ENCODE assay signal across 9 cellular contexts in genomic region chr5:33936004-33936380, GRCh38. TPM values are rescaled to one million over a fixed set of nuclear protein-coding genes. Genes with fewer than 3 reads are reported as not detected.
DNase-seq lines count a peak whose midpoint lies in the region; TF ChIP-seq lines count a peak whose summit lies in the region.
"Had no signal": no experiment of that assay in that cellular context is flagged by ENCODE, and none has a peak within 500 bp of the region (broad histone marks: within the 10 kb centered on the region; RNA-seq: fewer than 3 reads in every experiment).

No MANE protein-coding gene starts in this region.

- intact Hi-C loops in activated CD4-positive, alpha-beta T cell treated with anti-CD3 and anti-CD28 coated beads, Interleukin-2, amount 10 ng/mL, durations not matched to agents 24 days and 14 days (cut with micrococcal nuclease): loop anchor here (5.0 kb wide), 1 partner anchor 1224 kb away; the partner anchor contains the start of gene NPR3

- H3K36me3 Mint-ChIP-seq in activated CD4-positive, alpha-beta T cell treated with anti-CD3 and anti-CD28 coated beads, Interleukin-2, amount 10 ng/mL, durations not matched to agents 24 days and 14 days (ENCODE audit: low read depth): no peaks in the 10 kb centered on the region

- H3K4me1 Mint-ChIP-seq in activated CD4-positive, alpha-beta T cell treated with anti-CD3 and anti-CD28 coated beads, Interleukin-2, amount 10 ng/mL, durations not matched to agents 24 days and 14 days: peaks cover 3% of the 10 kb centered on the region

- H3K27me3 ChIP-seq in SJCRH30: no peaks in the 10 kb centered on the region

- no peaks in the 10 kb centered on the region for H3K9me3 Mint-ChIP-seq in activated CD4-positive, alpha-beta T cell treated with anti-CD3 and anti-CD28 coated beads, Interleukin-2, amount 10 ng/mL, durations not matched to agents 24 days and 14 days

- peak overlapping the region; percentile 4 for H3K4me3 ChIP-seq in epithelial cell of esophagus (ENCODE audit: low read length)
- H3K4me3 ChIP-seq in SJCRH30: no peak overlapping the region

- no peaks in the 10 kb centered on the region for H3K4me1 ChIP-seq in SJCRH30

- H3K36me3 ChIP-seq in SJCRH30: no peaks in the 10 kb centered on the region

- no peak overlapping the region for H3K27ac ChIP-seq in SJCRH30

- DNase-seq in HuH-7 (ENCODE audit: low spot score) (peak; percentile 83), epithelial cell of esophagus (ENCODE audit: low read depth) (peak; percentile 55), midbrain (lab: John Stamatoyannopoulos, UW) (peak; percentile 53), stromal cell of bone marrow (ENCODE audit: low read depth) (peak; percentile 24), NCI-H2196 (lab: John Stamatoyannopoulos, UW; ENCODE audit: unreplicated experiment) (no peak), SJCRH30 (no peak)
- DNase-seq in activated CD4-positive, alpha-beta T cell treated with anti-CD3 and anti-CD28 coated beads, Interleukin-2, amount 10 ng/mL, durations not matched to agents 24 days and 14 days: peak; percentile 87

- no peaks in the 10 kb centered on the region for H3K9me3 ChIP-seq in SJCRH30 (replicated peaks)

- H3K27ac Mint-ChIP-seq in activated CD4-positive, alpha-beta T cell treated with anti-CD3 and anti-CD28 coated beads, Interleukin-2, amount 10 ng/mL, durations not matched to agents 24 days and 14 days: no peak overlapping the region

- H3K4me3 Mint-ChIP-seq in activated CD4-positive, alpha-beta T cell treated with anti-CD3 and anti-CD28 coated beads, Interleukin-2, amount 10 ng/mL, durations not matched to agents 24 days and 14 days: no peak overlapping the region

- H3K27me3 Mint-ChIP-seq in activated CD4-positive, alpha-beta T cell treated with anti-CD3 and anti-CD28 coated beads, Interleukin-2, amount 10 ng/mL, durations not matched to agents 24 days and 14 days: peaks cover 60% of the 10 kb centered on the region

- TF ChIP-seq CTCF in GM12872 (IDR thresholded peaks at IDR 0.05; ENCODE audit: insufficient read depth, low read depth, low read length) (peak; percentile 20; the same call in 1 of the 3 replicates), epithelial cell of esophagus (IDR thresholded peaks at IDR 0.05; ENCODE audit: insufficient read depth, low read depth, low read length, missing control alignments) (no peak)

RNA-seq across cellular contexts. Expression of gene RXFP3, which starts 0.2 kb away (rescaled TPM):
- not detected in 2 replicates for total RNA-seq in activated CD4-positive, alpha-beta T cell treated with anti-CD3 and anti-CD28 coated beads, Interleukin-2, amount 10 ng/mL, durations not matched to agents 24 days and 14 days
- total RNA-seq in SJCRH30 (2014; rRNA removed; shearing (Covaris generic)): not detected in 2 replicates
- total RNA-seq: activated CD8-positive, alpha-beta memory T cell treated with anti-CD3 and anti-CD28 coated beads for 36 hours had no signal

RNA-seq across cellular contexts. Expression of gene ADAMTS12, which starts 44.2 kb away (rescaled TPM):
- total RNA-seq in activated CD4-positive, alpha-beta T cell treated with anti-CD3 and anti-CD28 coated beads, Interleukin-2, amount 10 ng/mL, durations not matched to agents 24 days and 14 days: not detected in 2 replicates
- total RNA-seq in SJCRH30 (2014; rRNA removed; shearing (Covaris generic)): 16.8 and 17.5 TPM in 2 replicates
- total RNA-seq: activated CD8-positive, alpha-beta memory T cell treated with anti-CD3 and anti-CD28 coated beads for 36 hours had no signal

RNA-seq across cellular contexts. Expression of gene SLC45A2, which starts 48.5 kb away (rescaled TPM):
- not detected in 2 replicates for total RNA-seq in activated CD4-positive, alpha-beta T cell treated with anti-CD3 and anti-CD28 coated beads, Interleukin-2, amount 10 ng/mL, durations not matched to agents 24 days and 14 days
- not detected in 2 replicates for total RNA-seq in SJCRH30 (2014; rRNA removed; shearing (Covaris generic))

Comparison
In these comparisons a context has a peak if more than half of its experiments do, and no peak if none do; other contexts are left out.
1. DNase-seq: peak in HuH-7 (single experiment), activated CD4-positive, alpha-beta T cell treated with anti-CD3 and anti-CD28 coated beads, Interleukin-2, amount 10 ng/mL, durations not matched to agents 24 days and 14 days (single experiment), epithelial cell of esophagus (single experiment), midbrain (single experiment) and stromal cell of bone marrow (single experiment); none in NCI-H2196 (single experiment) and SJCRH30 (0 of 2).
2. RNA of gene ADAMTS12, which starts 44.2 kb away (total RNA-seq): 16.8 to 17.5 TPM in SJCRH30; not detected in activated CD4-positive, alpha-beta T cell treated with anti-CD3 and anti-CD28 coated beads, Interleukin-2, amount 10 ng/mL, durations not matched to agents 24 days and 14 days; every median in the first group is over 10 times any median in the second.